Comparison of ENCODE assay signal across 8 cellular contexts in genomic region chr17:42180922-42181850, GRCh38. TPM values are rescaled to one million over a fixed set of nuclear protein-coding genes. Genes with fewer than 3 reads are reported as not detected.
A peak's percentile ranks its signal among the peaks of the same experiment; 100 is the strongest.
DNase-seq lines count a peak whose midpoint lies in the region; ATAC-seq and TF ChIP-seq lines count a peak whose summit lies in the region.

Gene KCNH4, minus strand, starts transcription at chr17:42181142. Its CDS starts 197 bp downstream, at chr17:42180945.

- peak within 1 kb of the TSS; percentile 30 for H3K4me3 ChIP-seq in colonic mucosa

- no peak within 1 kb of the TSS for H3K27ac ChIP-seq in colonic mucosa

- peaks cover 16% of the 10 kb centered on the region for H3K27me3 ChIP-seq in colonic mucosa

- DNase-seq in DMS153 treated with DMSO at 0.1 percent for 48 hours (lab: John Stamatoyannopoulos, UW; ENCODE audit: unreplicated experiment) (peak; percentile 68), NCI-H2171 (lab: John Stamatoyannopoulos, UW) (peak; percentile 78), colonic mucosa (peak; percentile 74), left lobe of liver (ENCODE audit: low spot score) (peak; percentile 74)
- peak; percentile 92 for DNase-seq in activated CD4-positive, alpha-beta T cell treated with anti-CD3 and anti-CD28 coated beads for 4 hours
- peak; percentile 93 for DNase-seq in stimulated activated CD4-positive, alpha-beta T cell treated with anti-CD3 and anti-CD28 coated beads, Interleukin-1b, Interleukin-23, amount 100 ng/mL, for 48 hours

- H3K9ac ChIP-seq in colonic mucosa (ENCODE audit: low read depth in 2 of 2, low read length in 2 of 2) = no peak within 1 kb of the TSS

- peaks cover 27% of the 10 kb centered on the region for H3K4me1 ChIP-seq in colonic mucosa

- TF ChIP-seq CTCF in colonic mucosa (IDR thresholded peaks at IDR 0.05) = peak; percentile 41

- intact Hi-C loops in colonic mucosa (cut with DNase I) = no loop called here

- H3K36me3 ChIP-seq in colonic mucosa = no peaks in the 10 kb centered on the region

- ATAC-seq in HG02678 (IDR thresholded peaks at IDR 0.05; ENCODE audit: unreplicated experiment) (peak; percentile 45), left lobe of liver (peak; percentile 68), GM19324 (IDR thresholded peaks at IDR 0.05; ENCODE audit: low FRiP score, unreplicated experiment) (no peak)

- H3K9me3 ChIP-seq in colonic mucosa = no peaks in the 10 kb centered on the region

RNA-seq across cellular contexts. Expression of gene KCNH4, which starts in this region (rescaled TPM):
- total RNA-seq in colonic mucosa (under 1 TPM in 1 of 2 donors, not detected in 1; 0.07 TPM), left lobe of liver (not detected)

Comparison
In these comparisons a context has a peak if more than half of its experiments do, and no peak if none do; other contexts are left out.
1. Peak in DNase-seq and H3K4me3 ChIP-seq in colonic mucosa; RNA of the gene not detected or under 1 TPM.
2. Peak in DNase-seq and ATAC-seq in left lobe of liver; RNA of the gene not detected or under 1 TPM.